ENCODE assay signal across 12 cellular contexts in genomic region chr1:158295791-158296190, GRCh38. TPM values are rescaled to one million over a fixed set of nuclear protein-coding genes. Genes with fewer than 3 reads are reported as not detected.
"Had no signal": no experiment of that assay in that cellular context is flagged by ENCODE, and none has a peak within 500 bp of the region (broad histone marks: within the 10 kb centered on the region; RNA-seq: fewer than 3 reads in every experiment).

No MANE protein-coding gene starts in this region.

- H3K4me3 ChIP-seq: GM23338, HAP-1 had no signal

- H3K4me1 ChIP-seq: HAP-1 had no signal

- H3K4me3 Mint-ChIP-seq: GM23338, HFFc6, IgD-negative memory B cell had no signal

- H2AFZ ChIP-seq: GM23338 had no signal

- H3K4me2 ChIP-seq: GM23338, KMS-11 had no signal

- H3K4me1 Mint-ChIP-seq: GM23338 had no signal

- H3K36me3 ChIP-seq: HAP-1 had no signal

- FAIRE-seq: HepG2 had no signal

- H3K9ac ChIP-seq: KMS-11 had no signal

- DNase-seq: H7, HFFc6, KBM-7 had no signal

- ATAC-seq: GM23338, HCT116, HepG2 had no signal

- H3K9me3 Mint-ChIP-seq: GM23338 had no signal

- H3K27ac Mint-ChIP-seq: GM23338, HFFc6, IgD-negative memory B cell had no signal

- H3K9me3 ChIP-seq: HAP-1 had no signal

- H3K36me3 Mint-ChIP-seq: IgD-negative memory B cell had no signal

- H3K27ac ChIP-seq: HL-60, KMS-11 had no signal

RNA-seq across cellular contexts. Expression of gene CD1C, which starts 6.1 kb away (rescaled TPM):
- total RNA-seq: GM23338, H4, H7, HepG2, HFFc6, HT1080 had no signal
- polyA plus RNA-seq: GM23338, HepG2 had no signal

RNA-seq across cellular contexts. Expression of gene CD1B, which starts 35.5 kb away (rescaled TPM):
- total RNA-seq: GM23338, H4, H7, HepG2, HFFc6, HT1080 had no signal
- polyA plus RNA-seq: GM23338, HepG2, IgD-negative memory B cell had no signal

RNA-seq across cellular contexts. Expression of gene CD1A, which starts 41.6 kb away (rescaled TPM):
- total RNA-seq: GM23338, H4, H7, HepG2, HFFc6, HT1080 had no signal
- polyA plus RNA-seq: GM23338, HepG2 had no signal

RNA-seq across cellular contexts. Expression of gene CD1E, which starts 57.9 kb away (rescaled TPM):
- total RNA-seq: GM23338, H4, H7, HepG2, HFFc6, HT1080 had no signal
- polyA plus RNA-seq: GM23338, HepG2, IgD-negative memory B cell had no signal
